10 cellular contexts compared by ENCODE assay signal in the genomic region with DNA sequence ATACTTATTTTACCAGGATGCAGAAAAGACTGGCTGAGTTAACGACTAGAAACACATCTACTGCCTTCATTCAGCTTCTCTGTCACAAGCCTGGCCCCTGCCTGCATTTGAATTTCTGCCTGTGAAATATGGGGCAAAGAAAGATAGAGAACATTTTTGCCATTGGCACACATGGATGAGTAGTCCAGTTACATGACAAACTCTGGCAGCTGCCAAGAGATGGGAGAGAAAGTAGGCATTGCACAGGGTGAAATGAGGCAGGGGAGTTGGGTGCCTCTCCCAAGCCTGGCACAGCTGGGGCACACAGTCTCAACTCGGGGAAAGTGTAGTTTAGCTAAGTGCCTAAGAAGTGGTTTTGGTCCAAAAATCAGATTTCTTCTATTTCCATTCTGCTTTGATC. TPM values are rescaled to one million over a fixed set of nuclear protein-coding genes. Genes with fewer than 3 reads are reported as not detected.
A peak's percentile ranks its signal among the peaks of the same experiment; 100 is the strongest.
DNase-seq lines count a peak whose midpoint lies in the region; ATAC-seq and TF ChIP-seq lines count a peak whose summit lies in the region.
"Had no signal": no experiment of that assay in that cellular context is flagged by ENCODE, and none has a peak within 500 bp of the region (broad histone marks: within the 10 kb centered on the region; RNA-seq: fewer than 3 reads in every experiment).

No MANE protein-coding gene starts in this region.

- no peak for TF ChIP-seq CTCF in brain microvascular endothelial cell (IDR thresholded peaks at IDR 0.05; ENCODE audit: low read depth, low read length, missing control alignments)
- TF ChIP-seq CTCF in tibial artery (IDR thresholded peaks at IDR 0.05), result no peak
- TF ChIP-seq CTCF in MM.1S (IDR thresholded peaks at IDR 0.05; ENCODE audit: low read length), result no peak

- H2BK12ac ChIP-seq in mesenchymal stem cell (ENCODE audit: low read length in 2 of 2), result no peak overlapping the region

- no peaks in the 10 kb centered on the region for H4K20me1 ChIP-seq in MM.1S (ENCODE audit: insufficient read depth, low read length)

- in situ Hi-C loops in brain microvascular endothelial cell (cut with HindIII; ENCODE audit: low pct_ligation_motif_present, low sequenced_read_pairs), result no loop called here

- no peaks in the 10 kb centered on the region for H3K9me3 ChIP-seq in mesenchymal stem cell (ENCODE audit: control insufficient read depth, low read length)
- H3K9me3 ChIP-seq in tibial artery, result no peaks in the 10 kb centered on the region
- H3K9me3 ChIP-seq in MM.1S (replicated peaks; ENCODE audit: insufficient read depth, low read length), result no peaks in the 10 kb centered on the region

- DNase-seq in NCI-H1092 treated with DMSO at 0.1 percent for 48 hours (lab: John Stamatoyannopoulos, UW), result peak; percentile 36
- no peak for DNase-seq in NCI-H1092 (lab: John Stamatoyannopoulos, UW)
- no peak for DNase-seq in brain microvascular endothelial cell
- no peak for DNase-seq in mesenchymal stem cell
- no peak for DNase-seq in tibial artery
- no peak for DNase-seq in MM.1S
- DNase-seq in effector CD4-positive, alpha-beta T cell, result no peak
- DNase-seq: activated CD4-positive, alpha-beta T cell treated with anti-CD3 and anti-CD28 coated beads, Interleukin-2, amount 50 U/mL, for 4 hours; stimulated activated naive CD8-positive, alpha-beta T cell treated with anti-CD3 and anti-CD28 coated beads, Interleukin-15, Interleukin-2, amounts not matched to agents 100 U/mL and 50 U/mL, for 24 hours had no signal

- H3K27me3 ChIP-seq in brain microvascular endothelial cell (replicated peaks), result no peaks in the 10 kb centered on the region
- no peaks in the 10 kb centered on the region for H3K27me3 ChIP-seq in mesenchymal stem cell (ENCODE audit: control insufficient read depth in 1 of 2, insufficient read depth in 1 of 2, low read length in 2 of 2)
- no peaks in the 10 kb centered on the region for H3K27me3 ChIP-seq in tibial artery
- H3K27me3 ChIP-seq in MM.1S (replicated peaks; ENCODE audit: insufficient read depth, low read length), result no peaks in the 10 kb centered on the region

- H3K27ac Mint-ChIP-seq in stimulated activated memory B cell treated with anti-CD40 and anti-IgM and Interleukin-4, amounts not matched to agents 10 μg/mL and 1 μg/mL and 100 μg/mL, for 72 hours, result no peak overlapping the region

- WGBS in mesenchymal stem cell, result 100% methylated on average over 1 of the region's 2 CpGs

- no peak overlapping the region for H3K23ac ChIP-seq in mesenchymal stem cell (ENCODE audit: low read length in 2 of 2)

- H3K36me3 ChIP-seq in brain microvascular endothelial cell (replicated peaks) (peaks cover 91% of the 10 kb centered on the region), mesenchymal stem cell (ENCODE audit: control insufficient read depth in 1 of 2, insufficient read depth in 2 of 2, low read depth in 1 of 2, low read length in 2 of 2) (peaks cover 18 to 88% of the 10 kb centered on the region in 2 experiments), tibial artery (peaks cover 10 to 20% (median 14%) of the 10 kb centered on the region in 3 donors), MM.1S (replicated peaks; ENCODE audit: insufficient read depth, low read length) (peaks cover 9% of the 10 kb centered on the region; the same call in 1 of the 2 replicates)

- peak overlapping the region in 1 of 2 experiments; percentile 79 for H3K18ac ChIP-seq in mesenchymal stem cell (ENCODE audit: low read depth in 1 of 2, low read length in 2 of 2)

- intact Hi-C loops in tibial artery (cut with DNase I; ENCODE audit: low total_unique reads), result no loop called here

- peak overlapping the region in 1 of 2 experiments; percentile 19 for H3K14ac ChIP-seq in mesenchymal stem cell (ENCODE audit: low read length in 2 of 2)

- H3K27ac ChIP-seq in brain microvascular endothelial cell (peak overlapping the region; percentile 93), mesenchymal stem cell (ENCODE audit: low read length, poor library complexity, severe bottlenecking) (peak overlapping the region; percentile 98), tibial artery (peak overlapping the region; percentile 75 to 76), MM.1S (ENCODE audit: low read length) (no peak overlapping the region)

- no peaks in the 10 kb centered on the region for H3K79me1 ChIP-seq in mesenchymal stem cell (replicated peaks; ENCODE audit: low read length, poor library complexity, severe bottlenecking)

- H3K9me2 ChIP-seq in MM.1S (replicated peaks; ENCODE audit: insufficient read depth, low read length), result no peaks in the 10 kb centered on the region

- H3K9ac ChIP-seq in mesenchymal stem cell (ENCODE audit: low read length) (peak overlapping the region; percentile 85), MM.1S (ENCODE audit: low read length) (no peak overlapping the region)

- H2AFZ ChIP-seq in mesenchymal stem cell (ENCODE audit: low read depth, low read length), result no peak overlapping the region
- H2AFZ ChIP-seq in MM.1S (ENCODE audit: low read length), result no peak overlapping the region

- peak overlapping the region; percentile 85 for H2BK120ac ChIP-seq in mesenchymal stem cell (ENCODE audit: low read depth, low read length)

- H3K36me3 Mint-ChIP-seq in stimulated activated memory B cell treated with anti-CD40 and anti-IgM and Interleukin-4, amounts not matched to agents 10 μg/mL and 1 μg/mL and 100 μg/mL, for 72 hours, result peaks cover 57% of the 10 kb centered on the region

- peak overlapping the region in 1 of 2 experiments; percentile 35 for H3K4ac ChIP-seq in mesenchymal stem cell (ENCODE audit: low read depth in 1 of 2, low read length in 2 of 2)

- no peak overlapping the region for H2BK5ac ChIP-seq in mesenchymal stem cell (ENCODE audit: low read depth, low read length, poor library complexity, severe bottlenecking)

- no peak overlapping the region for H4K91ac ChIP-seq in mesenchymal stem cell (ENCODE audit: low read length)

- no peaks in the 10 kb centered on the region for H3K9me3 Mint-ChIP-seq in stimulated activated memory B cell treated with anti-CD40 and anti-IgM and Interleukin-4, amounts not matched to agents 10 μg/mL and 1 μg/mL and 100 μg/mL, for 72 hours

- no peak overlapping the region for H3K4me3 Mint-ChIP-seq in stimulated activated memory B cell treated with anti-CD40 and anti-IgM and Interleukin-4, amounts not matched to agents 10 μg/mL and 1 μg/mL and 100 μg/mL, for 72 hours

- no peaks in the 10 kb centered on the region for H3F3A ChIP-seq in MM.1S (ENCODE audit: insufficient read depth, low read length)

- H2BK15ac ChIP-seq in mesenchymal stem cell (ENCODE audit: low read depth, poor library complexity, severe bottlenecking), result no peak overlapping the region

- H3K4me1 ChIP-seq in mesenchymal stem cell (ENCODE audit: control insufficient read depth, insufficient read depth, low read depth, low read length) (peaks cover 23% of the 10 kb centered on the region), tibial artery (peaks cover 4 to 100% (median 85%) of the 10 kb centered on the region in 4 donors), MM.1S (ENCODE audit: low read length) (no peaks in the 10 kb centered on the region)

- peaks cover 4% of the 10 kb centered on the region for H3K4me1 Mint-ChIP-seq in stimulated activated memory B cell treated with anti-CD40 and anti-IgM and Interleukin-4, amounts not matched to agents 10 μg/mL and 1 μg/mL and 100 μg/mL, for 72 hours

- H3K4me3 ChIP-seq in brain microvascular endothelial cell (ENCODE audit: low read depth, low read length) (no peak overlapping the region), mesenchymal stem cell (ENCODE audit: insufficient read depth in 1 of 2, low read depth in 1 of 2, low read length in 2 of 2) (peak overlapping the region in 1 of 2 experiments; percentile 48), tibial artery (no peak overlapping the region), MM.1S (ENCODE audit: low read length) (no peak overlapping the region)

- ATAC-seq in stimulated activated memory B cell treated with anti-CD40 and anti-IgM and Interleukin-4, amounts not matched to agents 10 μg/mL and 1 μg/mL and 100 μg/mL, for 72 hours, result no peak
- ATAC-seq: stimulated activated naive CD8-positive, alpha-beta T cell treated with anti-CD3 and anti-CD28 coated beads, Interleukin-15, Interleukin-2, amounts not matched to agents 100 U/mL and 50 U/mL, for 24 hours had no signal

- no peaks in the 10 kb centered on the region for H3K27me3 Mint-ChIP-seq in stimulated activated memory B cell treated with anti-CD40 and anti-IgM and Interleukin-4, amounts not matched to agents 10 μg/mL and 1 μg/mL and 100 μg/mL, for 72 hours

- peak overlapping the region; percentile 62 for H2AK5ac ChIP-seq in mesenchymal stem cell (ENCODE audit: low read length, severe bottlenecking)

- peaks cover 36% of the 10 kb centered on the region for H3K79me2 ChIP-seq in MM.1S (ENCODE audit: low read length)

- no peak overlapping the region for H3K4me2 ChIP-seq in mesenchymal stem cell (ENCODE audit: low read length, poor library complexity, severe bottlenecking)
- no peak overlapping the region for H3K4me2 ChIP-seq in MM.1S (ENCODE audit: low read depth, low read length)

- no peak overlapping the region for H4K8ac ChIP-seq in mesenchymal stem cell (ENCODE audit: low read length)

RNA-seq across cellular contexts. Expression of a gene that starts 24.0 kb away (rescaled TPM):
- 2,051 TPM for polyA plus RNA-seq in mesenchymal stem cell (2013, experiment 1 of 2)
- 2,053 TPM for polyA plus RNA-seq in mesenchymal stem cell (2013, experiment 2 of 2)
